8 cellular contexts compared by ENCODE assay signal in the genomic region with DNA sequence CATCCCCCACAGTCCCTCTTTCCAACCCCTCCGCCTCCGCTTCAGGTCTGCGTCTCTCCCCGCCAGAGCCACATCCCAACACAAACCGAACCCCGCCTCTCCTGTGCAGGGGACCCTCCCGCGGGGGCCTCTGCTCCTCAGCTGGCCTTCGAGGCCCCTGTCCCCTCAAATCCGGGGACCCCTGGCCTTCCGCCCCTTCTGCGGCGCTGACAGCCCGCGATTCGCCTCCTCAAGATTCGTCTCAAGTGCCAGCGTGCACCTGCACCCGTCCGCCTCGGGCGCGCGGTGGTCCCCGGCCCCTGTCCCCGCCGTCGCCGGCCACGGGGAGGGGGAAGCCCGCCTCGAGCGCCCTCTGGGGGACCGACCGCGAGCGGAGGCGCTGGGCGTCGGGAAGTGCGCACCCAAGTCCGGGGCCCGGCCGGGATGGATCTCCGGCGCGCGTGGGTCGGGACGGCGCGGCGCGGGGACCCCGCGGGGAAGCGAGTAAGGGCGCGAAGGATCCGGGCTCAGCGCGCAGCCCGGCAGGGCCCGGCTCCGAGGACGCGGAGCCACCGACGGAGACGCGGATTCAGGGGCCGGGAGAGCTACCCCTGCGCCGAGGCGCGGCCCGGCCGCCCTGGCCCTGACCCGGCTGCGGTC. TPM values are rescaled to one million over a fixed set of nuclear protein-coding genes. Genes with fewer than 3 reads are reported as not detected.
A peak's percentile ranks its signal among the peaks of the same experiment; 100 is the strongest.
DNase-seq lines count a peak whose midpoint lies in the region; ATAC-seq and TF ChIP-seq lines count a peak whose summit lies in the region.

No MANE protein-coding gene starts in this region.

- no CpG with 5 or more reads among the region's 80 CpGs for WGBS in mammary epithelial cell (ENCODE audit: low coverage, missing lambda C conversion rate)
- WGBS in mesendoderm (ENCODE audit: extremely low coverage, insufficient coverage, low lambda C conversion rate): no CpG with 5 or more reads among the region's 80 CpGs
- 6 to 15% methylated on average over 9 to 75 of the region's 80 CpGs for WGBS in upper lobe of left lung, 2 donors

- POLR2A ChIA-PET in MCF 10A (lab: Yijun Ruan, JAX): no interaction called here

- H3K56ac ChIP-seq in mesendoderm (ENCODE audit: low read length): peak overlapping the region; percentile 67

- TF ChIP-seq EP300 in upper lobe of left lung (IDR thresholded peaks at IDR 0.05): no peak

- no peaks in the 10 kb centered on the region for H3K36me3 Mint-ChIP-seq in MCF 10A (ENCODE audit: insufficient read depth, unreplicated experiment)

- no peak overlapping the region for H4K5ac ChIP-seq in mesendoderm (ENCODE audit: low read length)

- CTCF ChIA-PET in MCF 10A (lab: Yijun Ruan, JAX): interaction anchor here (1.5 kb wide), 1 partner anchor 42 kb away, joined by 6 read pairs; no protein-coding TSS in a partner anchor
- CTCF ChIA-PET in mammary epithelial cell (lab: Charles Lee; ENCODE audit: low non-redundant PET): no interaction called here

- no peak overlapping the region for H3K18ac ChIP-seq in mesendoderm (ENCODE audit: low read length)

- no peaks in the 10 kb centered on the region for H3K9me3 ChIP-seq in breast epithelium
- H3K9me3 ChIP-seq in mammary epithelial cell (replicated peaks; ENCODE audit: insufficient read depth, low read length): no peaks in the 10 kb centered on the region
- H3K9me3 ChIP-seq in upper lobe of left lung: no peaks in the 10 kb centered on the region

- no peaks in the 10 kb centered on the region for H3K79me1 ChIP-seq in mesendoderm (ENCODE audit: low read length)

- no peaks in the 10 kb centered on the region for H3K4me1 ChIP-seq in breast epithelium
- H3K4me1 ChIP-seq in mammary epithelial cell (ENCODE audit: insufficient read depth, low read length): peaks cover 2% of the 10 kb centered on the region
- no peaks in the 10 kb centered on the region for H3K4me1 ChIP-seq in mesendoderm (ENCODE audit: control insufficient read depth, low read depth, low read length)
- peaks cover 15 to 45% (median 28%) of the 10 kb centered on the region in 4 donors for H3K4me1 ChIP-seq in upper lobe of left lung

- peak in 1 of 2 donors; percentile 14 for ATAC-seq in upper lobe of left lung (ENCODE audit: low FRiP score in 2 of 2)
- ATAC-seq in HG02973 (IDR thresholded peaks at IDR 0.05; ENCODE audit: unreplicated experiment): no peak

- intact Hi-C loops in breast epithelium (cut with DNase I; ENCODE audit: low total_unique reads) (no loop called here), MCF 10A (cut with micrococcal nuclease) (no loop called here), mammary epithelial cell (cut with micrococcal nuclease) (no loop called here)

- H3K9ac ChIP-seq in mammary epithelial cell (ENCODE audit: insufficient read depth, low read length) (no peak overlapping the region), mesendoderm (ENCODE audit: low read length) (peak overlapping the region; percentile 59)

- TF ChIP-seq POLR2A in breast epithelium (IDR thresholded peaks at IDR 0.05): no peak
- no peak for TF ChIP-seq POLR2A in upper lobe of left lung (IDR thresholded peaks at IDR 0.05)

- no peaks in the 10 kb centered on the region for H3K9me3 Mint-ChIP-seq in MCF 10A (ENCODE audit: unreplicated experiment)

- peak overlapping the region; percentile 41 to 78 (median 57) for H3K4me3 ChIP-seq in breast epithelium
- H3K4me3 ChIP-seq in mammary epithelial cell (replicated peaks in 1 of 3; ENCODE audit: insufficient read depth in 1 of 3, low read depth in 2 of 3, low read length in 3 of 3): no peak overlapping the region
- H3K4me3 ChIP-seq in mesendoderm (ENCODE audit: low read length): peak overlapping the region; percentile 51
- peak overlapping the region; percentile 49 to 72 (median 64) for H3K4me3 ChIP-seq in upper lobe of left lung

- in situ Hi-C loops in mammary epithelial cell (cut with MboI; ENCODE audit: low sequenced_read_pairs in 2 of 2): no loop called here

- DNase-seq in breast epithelium (ENCODE audit: low spot score in 2 of 2) (no peak), MCF 10A (ENCODE audit: unreplicated experiment) (no peak), mammary epithelial cell (no peak), mesendoderm (peak; percentile 46), upper lobe of left lung (peak in 1 of 2 donors; percentile 87), H4 (ENCODE audit: low spot score) (no peak), HUDEP-2 (lab: John Stamatoyannopoulos, UW; ENCODE audit: unreplicated experiment in 76 of 76) (no peak)

- H3K79me2 ChIP-seq in mammary epithelial cell (ENCODE audit: insufficient read depth, low read length): no peaks in the 10 kb centered on the region
- H3K79me2 ChIP-seq in mesendoderm (ENCODE audit: control insufficient read depth, insufficient read depth, low read length): no peaks in the 10 kb centered on the region

- H3K36me3 ChIP-seq in breast epithelium: no peaks in the 10 kb centered on the region
- H3K36me3 ChIP-seq in mammary epithelial cell (ENCODE audit: insufficient read depth, low read length): no peaks in the 10 kb centered on the region
- H3K36me3 ChIP-seq in mesendoderm (ENCODE audit: control insufficient read depth, insufficient read depth, low read length): no peaks in the 10 kb centered on the region
- H3K36me3 ChIP-seq in upper lobe of left lung: no peaks in the 10 kb centered on the region

- peaks cover 57% of the 10 kb centered on the region for H3K27me3 Mint-ChIP-seq in MCF 10A (ENCODE audit: insufficient read depth, unreplicated experiment)

- H2AFZ ChIP-seq in mammary epithelial cell (ENCODE audit: low read depth, low read length): no peak overlapping the region

- TF ChIP-seq CTCF in breast epithelium (IDR thresholded peaks at IDR 0.05) (no peak), MCF 10A (IDR thresholded peaks at IDR 0.05; ENCODE audit: unreplicated experiment) (no peak), mammary epithelial cell (conservative IDR thresholded peaks at IDR 0.05 in 1 of 2, IDR thresholded peaks at IDR 0.05 in 1 of 2; ENCODE audit: extremely low read depth in 1 of 2, insufficient read depth in 1 of 2, low read depth in 1 of 2, low read length in 2 of 2) (no peak), upper lobe of left lung (IDR thresholded peaks at IDR 0.05) (peak; percentile 23 to 49 (median 37))

- H3K4me2 ChIP-seq in mammary epithelial cell (ENCODE audit: insufficient read depth, low read depth, low read length) (peak overlapping the region; percentile 73), mesendoderm (ENCODE audit: low read length) (peak overlapping the region; percentile 74)

- dilution Hi-C loops in mammary epithelial cell (cut with HindIII; ENCODE audit: low sequenced_read_pairs): loop anchor here (5.0 kb wide), 1 partner anchor 86 kb away; no protein-coding TSS in a partner anchor

- no peak overlapping the region for H2AK5ac ChIP-seq in mesendoderm (ENCODE audit: low read length)

- no peak overlapping the region for H3K4me3 Mint-ChIP-seq in MCF 10A (ENCODE audit: unreplicated experiment)

- no peak overlapping the region for H2BK120ac ChIP-seq in mesendoderm (ENCODE audit: low read depth, low read length)

- H4K20me1 ChIP-seq in mammary epithelial cell (ENCODE audit: insufficient read depth, low read length): no peaks in the 10 kb centered on the region

- no peak overlapping the region for H2BK15ac ChIP-seq in mesendoderm (replicated peaks; ENCODE audit: low read depth)

- H3K27ac ChIP-seq in breast epithelium: peak overlapping the region in 1 of 2 donors; percentile 38
- H3K27ac ChIP-seq in mammary epithelial cell (ENCODE audit: insufficient read depth, low read depth, low read length): no peak overlapping the region
- H3K27ac ChIP-seq in mesendoderm (ENCODE audit: low read depth, low read length): no peak overlapping the region
- peak overlapping the region; percentile 21 to 83 (median 79) for H3K27ac ChIP-seq in upper lobe of left lung

- no peak overlapping the region for H3K4ac ChIP-seq in mesendoderm (ENCODE audit: low read depth, low read length)

- H4K8ac ChIP-seq in mesendoderm (ENCODE audit: low read depth, low read length): no peak overlapping the region

- H3K4me1 Mint-ChIP-seq in MCF 10A (ENCODE audit: insufficient read depth, unreplicated experiment): peaks cover 6% of the 10 kb centered on the region

- no peak overlapping the region for H3K23ac ChIP-seq in mesendoderm (ENCODE audit: low read length)

- no peak overlapping the region for H3K27ac Mint-ChIP-seq in MCF 10A (ENCODE audit: low read depth, unreplicated experiment)

- BruUV-seq in MCF 10A (replicated peaks; lab: Mats Ljungman, UMichigan) (no TSS peak), mammary epithelial cell (replicated peaks; lab: Mats Ljungman, UMichigan) (no TSS peak)

- peaks cover 0 to 26% of the 10 kb centered on the region in 2 donors for H3K27me3 ChIP-seq in breast epithelium
- H3K27me3 ChIP-seq in mammary epithelial cell (ENCODE audit: insufficient read depth, low read length): peaks cover 31% of the 10 kb centered on the region
- peaks cover 21% of the 10 kb centered on the region for H3K27me3 ChIP-seq in mesendoderm (ENCODE audit: insufficient read depth, low read length, poor library complexity)
- peaks cover 0 to 17% (median 8%) of the 10 kb centered on the region in 4 donors for H3K27me3 ChIP-seq in upper lobe of left lung

- H2BK5ac ChIP-seq in mesendoderm (ENCODE audit: low read length): no peak overlapping the region

RNA-seq across cellular contexts. Expression of a gene that starts 0.6 kb away (rescaled TPM):
- 10 to 100 TPM in 1 of 3 donors, 1 to 10 TPM in 2; 4.3 to 35.7 (median 7.9) TPM for total RNA-seq in breast epithelium
- total RNA-seq in MCF 10A (2022): not detected in 2 replicates
- total RNA-seq in mammary epithelial cell: not detected
- 0.07 TPM for polyA plus RNA-seq in mammary epithelial cell
- not detected for polyA minus RNA-seq in mammary epithelial cell
- polyA plus RNA-seq in mesendoderm (2013, experiment 1 of 2): 1.9 TPM
- 2.4 TPM for polyA plus RNA-seq in mesendoderm (2013, experiment 2 of 2)
- total RNA-seq in upper lobe of left lung: 10 to 100 TPM; 11.7 to 34.0 (median 21.2) TPM
- 0.04 TPM in 1 of 2 replicates, not detected in the other for total RNA-seq in H4 (2014; rRNA removed; shearing (Covaris generic))

RNA-seq across cellular contexts. Expression of a gene that starts 57.5 kb away (rescaled TPM):
- total RNA-seq in breast epithelium (10 to 100 TPM in 1 of 3 donors, 1 to 10 TPM in 1, not detected in 1; 8.8 to 66.5 TPM), MCF 10A (2022) (not detected in 2 replicates), mammary epithelial cell (not detected), upper lobe of left lung (100 to 1,000 TPM; 232 to 940 (median 596) TPM)
- polyA plus RNA-seq in mammary epithelial cell: not detected
- not detected for polyA minus RNA-seq in mammary epithelial cell
- polyA plus RNA-seq in mesendoderm (2013, experiment 1 of 2): not detected
- polyA plus RNA-seq in mesendoderm (2013, experiment 2 of 2): not detected
- not detected in 2 replicates for total RNA-seq in H4 (2014; rRNA removed; shearing (Covaris generic))

Comparison
In these comparisons a context has a peak if more than half of its experiments do, and no peak if none do; other contexts are left out.
1. H3K4me3 ChIP-seq: peak in breast epithelium (3 of 3), mesendoderm (single experiment) and upper lobe of left lung (4 of 4); none in mammary epithelial cell (0 of 3).
2. H3K27ac ChIP-seq: peak in upper lobe of left lung (4 of 4); none in mammary epithelial cell (single experiment) and mesendoderm (single experiment).
3. CTCF ChIP-seq: peak in upper lobe of left lung (6 of 6); none in breast epithelium (0 of 3), MCF 10A (single experiment) and mammary epithelial cell (0 of 2).